In the genomic region with DNA sequence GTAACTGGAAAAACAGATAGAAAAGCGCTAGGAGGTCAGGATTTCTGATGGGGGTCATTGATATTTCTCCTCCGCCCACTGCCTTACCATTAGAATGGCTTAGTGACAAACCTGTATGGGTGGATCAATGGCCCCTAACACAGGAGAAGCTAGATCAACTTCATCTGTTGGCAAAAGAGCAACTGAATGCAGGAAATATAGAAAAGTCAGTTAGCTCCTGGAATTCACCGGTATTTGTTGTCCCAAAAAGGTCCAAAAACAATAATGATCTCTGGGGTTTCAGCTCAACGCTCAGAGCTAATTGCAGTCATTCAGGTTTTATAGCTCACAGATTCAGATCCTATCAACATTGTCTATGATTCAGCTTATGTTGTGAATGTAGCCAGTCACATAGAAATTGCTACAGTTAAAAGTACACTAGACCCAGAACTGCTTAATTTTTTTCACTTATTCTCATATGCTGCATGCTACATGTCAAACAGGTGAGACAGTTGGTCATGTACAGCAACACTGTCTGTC, we compare ENCODE assay signal across 21 cellular contexts.
DNase-seq lines count a peak whose midpoint lies in the region; ATAC-seq and TF ChIP-seq lines count a peak whose summit lies in the region.
"Had no signal": no experiment of that assay in that cellular context is flagged by ENCODE, and none has a peak within 500 bp of the region (broad histone marks: within the 10 kb centered on the region; RNA-seq: fewer than 3 reads in every experiment).

No MANE protein-coding gene starts in this region.

- ATAC-seq in PC-3: no peak
- ATAC-seq: GM12878 had no signal

- DNase-seq in Caki2 (ENCODE audit: low read depth): peak; percentile 51
- DNase-seq in PC-3: no peak
- DNase-seq in hepatocyte (ENCODE audit: low spot score): no peak
- DNase-seq in renal cortical epithelial cell (ENCODE audit: low read depth): peak; percentile 38
- no peak for DNase-seq in GM13977 (ENCODE audit: low spot score)
- DNase-seq in inferior parietal cortex (ENCODE audit: extremely low spot score): no peak
- DNase-seq in NCI-H526 (lab: John Stamatoyannopoulos, UW): no peak
- DNase-seq in mesenteric fat pad (ENCODE audit: low spot score): no peak
- DNase-seq: CD4-positive, CD25-positive, alpha-beta regulatory T cell; DMS 273 treated with DMSO at 0.1 percent for 48 hours; DMS79 treated with DMSO at 0.1 percent for 48 hours; GOT3; HCEC 1CT; KBM-7; NCI-H1092; NCI-H1436 treated with DMSO at 0.1 percent for 48 hours; NCI-H2029; NCI-H2227 treated with DMSO at 0.1 percent for 48 hours; NCI-H510A; NCI-H748 treated with DMSO at 0.1 percent for 48 hours had no signal

- no peaks in the 10 kb centered on the region for H3F3A ChIP-seq in PC-3 (ENCODE audit: low read length, unreplicated experiment)

- H3K4me3 ChIP-seq in PC-3 (ENCODE audit: low read length): no peak overlapping the region
- H3K4me3 ChIP-seq in hepatocyte: no peak overlapping the region
- H3K4me3 ChIP-seq: GM12878 had no signal

- H2AFZ ChIP-seq in PC-3 (ENCODE audit: low read length) (no peak overlapping the region), hepatocyte (no peak overlapping the region)

- H3K79me2 ChIP-seq in PC-3 (ENCODE audit: low read length) (no peaks in the 10 kb centered on the region), hepatocyte (no peaks in the 10 kb centered on the region)

- TF ChIP-seq CTCF in PC-3 (conservative IDR thresholded peaks at IDR 0.05; ENCODE audit: low read depth, low read length) (no peak), hepatocyte (IDR thresholded peaks at IDR 0.05; ENCODE audit: poor library complexity) (no peak), GM13977 (IDR thresholded peaks at IDR 0.05; ENCODE audit: extremely low read depth, insufficient read depth, missing control alignments) (no peak)

- WGBS in hepatocyte (ENCODE audit: low lambda C conversion rate, missing lambda C conversion rate): 62% methylated on average over 4 of the region's 4 CpGs

- H3K27me3 ChIP-seq in PC-3 (ENCODE audit: low read length): no peaks in the 10 kb centered on the region
- H3K27me3 ChIP-seq in hepatocyte: no peaks in the 10 kb centered on the region

- H3K4me2 ChIP-seq in PC-3 (ENCODE audit: low read length) (peak overlapping the region; percentile 11; the same call in 1 of the 2 replicates), hepatocyte (peak overlapping the region; percentile 73)

- no peaks in the 10 kb centered on the region for H3K9me2 ChIP-seq in PC-3 (replicated peaks; ENCODE audit: low read length)
- no peaks in the 10 kb centered on the region for H3K9me2 ChIP-seq in hepatocyte (replicated peaks; ENCODE audit: insufficient read depth)

- BruUV-seq in PC-3 (replicated peaks; lab: Mats Ljungman, UMichigan): no TSS peak

- no peak overlapping the region for H3K9ac ChIP-seq in PC-3 (ENCODE audit: low read length)

- CTCF ChIA-PET in PC-3 (lab: Charles Lee): no interaction called here

- no peaks in the 10 kb centered on the region for H3K36me3 ChIP-seq in PC-3 (ENCODE audit: low read depth, low read length)
- H3K36me3 ChIP-seq in hepatocyte (replicated peaks; ENCODE audit: insufficient read depth, low read depth): no peaks in the 10 kb centered on the region

- H3K4me1 ChIP-seq in PC-3 (ENCODE audit: insufficient read depth, low read length) (peaks cover 11% of the 10 kb centered on the region), hepatocyte (ENCODE audit: insufficient read depth) (peaks cover 18% of the 10 kb centered on the region)

- intact Hi-C loops in PC-3 (cut with micrococcal nuclease): no loop called here

- in situ Hi-C loops in Caki2 (cut with HindIII; ENCODE audit: low pct_unique_long_range_greater_than_20kb, low sequenced_read_pairs) (no loop called here), GM13977 (cut with MboI; ENCODE audit: low pct_unique_long_range_greater_than_20kb, low sequenced_read_pairs, unreplicated experiment) (no loop called here)

- H4K20me1 ChIP-seq in PC-3 (ENCODE audit: low read length) (no peaks in the 10 kb centered on the region), hepatocyte (ENCODE audit: insufficient read depth, poor library complexity, severe bottlenecking) (no peaks in the 10 kb centered on the region)

- POLR2A ChIA-PET in PC-3 (lab: Charles Lee; ENCODE audit: unreplicated experiment): no interaction called here

- H3K9me3 ChIP-seq in PC-3 (ENCODE audit: low read length): no peaks in the 10 kb centered on the region
- H3K9me3 ChIP-seq in hepatocyte (ENCODE audit: low read depth): no peaks in the 10 kb centered on the region

- H3K27ac ChIP-seq in PC-3 (ENCODE audit: low read length) (no peak overlapping the region), hepatocyte (peak overlapping the region; percentile 60)

Comparison
In these comparisons a context has a peak if more than half of its experiments do, and no peak if none do; other contexts are left out.
1. DNase-seq: peak in Caki2 (single experiment) and renal cortical epithelial cell (single experiment); none in PC-3 (single experiment), hepatocyte (single experiment), GM13977 (single experiment), inferior parietal cortex (single experiment), NCI-H526 (0 of 2) and mesenteric fat pad (single experiment).